8 cellular contexts compared by ENCODE assay signal in the genomic region with DNA sequence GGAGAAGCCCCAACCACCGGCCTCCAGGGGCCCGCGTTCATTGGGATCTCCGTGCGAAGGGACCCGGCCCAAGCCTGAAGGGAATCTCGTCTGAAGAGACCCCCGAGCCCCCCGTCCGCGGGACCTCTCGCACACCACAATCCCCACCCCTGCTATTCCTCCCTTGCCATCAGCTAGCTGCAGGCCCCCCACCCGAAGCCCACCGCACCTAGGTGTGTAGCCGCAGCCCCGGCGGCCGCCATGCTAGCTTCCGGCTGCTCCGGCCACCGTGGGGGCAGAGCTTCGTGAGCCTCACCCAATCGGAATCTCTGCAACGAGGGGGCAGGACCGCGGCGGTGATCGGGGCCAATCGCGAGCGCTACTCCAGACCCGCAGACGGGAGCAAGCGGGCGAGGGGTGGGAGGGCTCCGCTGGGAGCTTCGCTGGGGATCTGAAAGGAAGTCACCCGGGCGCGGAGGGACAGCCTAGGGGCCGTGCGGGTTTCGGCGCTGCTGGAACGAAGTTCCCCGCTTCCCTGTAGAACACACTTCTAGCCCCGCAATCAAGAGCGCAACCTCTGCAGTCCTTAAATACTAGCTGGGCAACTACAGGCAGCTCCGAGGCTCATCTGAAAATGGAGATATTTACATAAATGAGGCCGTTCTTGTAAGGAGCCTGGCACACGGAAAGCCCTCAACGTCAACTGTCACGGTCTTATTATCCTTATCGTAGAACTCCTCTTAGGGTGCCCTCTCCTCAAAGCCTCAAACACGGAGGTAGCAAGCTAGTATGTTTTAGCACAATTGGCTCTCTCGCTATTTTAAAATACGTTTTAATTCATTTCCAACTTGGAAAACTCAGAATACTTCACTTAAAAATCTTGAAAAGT.
A peak's percentile ranks its signal among the peaks of the same experiment; 100 is the strongest.
DNase-seq lines count a peak whose midpoint lies in the region; ATAC-seq lines count a peak whose summit lies in the region.

PIGS (minus strand) TSS at position 270 of the 868 bp plus-strand sequence; CDS start at position 242, 28 bp downstream.

- DNase-seq in D341Med (ENCODE audit: low spot score) (peak; percentile 100), HuH-7.5 (ENCODE audit: low spot score) (peak; percentile 99), OCI-M1 (lab: John Stamatoyannopoulos, UW) (peak; percentile 99), activated T-cell treated with anti-CD3 and anti-CD28 coated beads for 24 hours (ENCODE audit: low read depth) (peak; percentile 91), epidermal melanocyte (ENCODE audit: insufficient read length, low spot score) (peak; percentile 95), middle frontal gyrus (ENCODE audit: extremely low spot score, low spot score) (peak; percentile 92)
- peak; percentile 75 to 84 for DNase-seq in stimulated activated CD8-positive, alpha-beta memory T cell treated with anti-CD3 and anti-CD28 coated beads, Interleukin-2, amount 100 ng/mL, for 1 hour (ENCODE audit: low read depth in 2 of 2)

- ATAC-seq in GM21515 (IDR thresholded peaks at IDR 0.05; ENCODE audit: unreplicated experiment) = peak; percentile 68

Comparison
In these comparisons a context has a peak if more than half of its experiments do, and no peak if none do; other contexts are left out.
1. Peak in every context shown above with its lines: DNase-seq and ATAC-seq.